7 cellular contexts compared by ENCODE assay signal in the genomic region with DNA sequence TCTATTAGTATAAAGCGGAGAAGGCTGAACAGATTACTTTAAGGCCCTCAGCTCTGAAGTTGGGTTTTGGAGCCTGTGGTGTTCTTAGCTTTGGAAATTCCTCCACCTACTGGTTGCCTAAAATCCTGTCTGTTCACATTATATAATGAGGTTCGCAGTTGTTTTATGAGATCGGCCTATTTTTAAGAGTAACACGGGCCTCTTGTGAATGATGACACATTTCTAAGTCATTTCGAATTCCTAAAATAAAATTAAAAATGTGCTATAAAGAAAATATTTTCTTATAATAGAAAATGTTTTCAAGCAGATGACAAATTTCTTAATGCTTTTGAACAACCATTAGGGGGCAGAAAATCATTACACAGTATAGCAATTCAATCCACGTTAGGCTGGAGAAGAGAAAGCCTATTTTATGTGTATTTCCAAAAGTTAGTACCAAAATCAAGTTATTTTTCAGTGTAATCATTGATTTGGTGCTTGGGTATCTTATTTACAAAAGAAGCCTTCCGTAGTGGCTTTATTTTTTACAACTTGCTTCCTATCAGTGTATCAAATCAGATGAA.
DNase-seq lines count a peak whose midpoint lies in the region; TF ChIP-seq lines count a peak whose summit lies in the region.

No MANE protein-coding gene starts in this region.

- peaks cover 4% of the 10 kb centered on the region for H3K9me3 Mint-ChIP-seq in nephron

- peaks cover 14% of the 10 kb centered on the region for H3K4me1 Mint-ChIP-seq in nephron

- peak overlapping the region in 1 of 3 experiments; percentile 46 for H3K4me3 Mint-ChIP-seq in nephron

- no peaks in the 10 kb centered on the region for H3K27me3 Mint-ChIP-seq in nephron (ENCODE audit: low read depth)

- peak overlapping the region; percentile 13 to 35 (median 29) for H3K27ac Mint-ChIP-seq in nephron

- no peak overlapping the region for H3K4me3 ChIP-seq in fibroblast of mammary gland (ENCODE audit: control insufficient read depth, low read depth, low read length)

- DNase-seq in GM04503 (ENCODE audit: low read depth) (peak; percentile 45), HCEC 1CT (peak; percentile 72), NCI-H146 (lab: John Stamatoyannopoulos, UW) (peak; percentile 67), SW480 (ENCODE audit: low spot score) (peak; percentile 60), fibroblast of mammary gland (ENCODE audit: low read depth) (peak; percentile 80), HK-2 (ENCODE audit: unreplicated experiment) (no peak)

- TF ChIP-seq CTCF in fibroblast of mammary gland (conservative IDR thresholded peaks at IDR 0.05; ENCODE audit: control insufficient read depth, insufficient read depth, low read depth, low read length) (peak; percentile 69), nephron (IDR thresholded peaks at IDR 0.05; ENCODE audit: unreplicated experiment in 3 of 3) (peak; percentile 89 to 98 (median 93))

- H3K36me3 Mint-ChIP-seq in nephron (ENCODE audit: low read depth): no peaks in the 10 kb centered on the region
